Comparison of ENCODE assay signal across 15 cellular contexts in the genomic region with DNA sequence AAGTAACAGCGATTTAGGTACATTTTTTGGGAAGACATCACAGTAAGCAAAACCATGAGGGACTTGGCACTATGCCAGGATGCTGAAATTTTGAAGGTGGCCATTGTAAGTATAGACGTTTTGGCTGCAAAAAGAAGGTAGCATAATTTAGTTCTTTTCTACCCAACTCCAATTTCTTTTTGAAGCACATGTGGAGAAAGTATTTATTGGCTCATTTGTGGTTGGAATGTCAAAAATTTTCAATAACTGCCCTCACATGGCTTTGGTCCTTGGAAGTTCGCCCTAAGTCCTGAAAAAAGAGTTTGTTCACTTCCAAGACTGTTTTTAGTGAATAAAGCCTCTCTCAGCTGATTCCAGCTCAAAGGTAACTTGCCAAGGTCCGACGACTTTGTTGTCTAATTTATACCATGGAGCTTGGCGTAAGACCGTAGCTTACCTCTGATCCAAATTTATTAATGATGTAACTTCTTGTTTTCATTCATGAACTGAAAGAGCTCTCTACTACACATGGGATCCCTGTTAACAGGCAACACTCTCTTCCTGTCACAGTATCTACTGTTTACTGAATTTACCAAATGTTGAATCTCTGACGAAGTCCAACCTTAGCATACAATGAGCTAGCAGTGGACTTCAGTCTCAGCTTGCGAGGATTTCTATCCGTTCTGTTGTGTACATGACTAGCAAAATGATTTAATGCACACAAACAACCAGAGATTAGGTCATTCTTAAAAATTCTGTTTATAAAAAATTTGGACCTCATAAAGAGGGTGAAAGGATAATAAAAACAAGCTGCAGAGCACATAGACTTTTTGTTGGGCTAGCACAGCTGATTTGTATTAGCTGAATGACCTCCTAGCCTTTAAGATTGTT. TPM values are rescaled to one million over a fixed set of nuclear protein-coding genes. Genes with fewer than 3 reads are reported as not detected.
A peak's percentile ranks its signal among the peaks of the same experiment; 100 is the strongest.
DNase-seq lines count a peak whose midpoint lies in the region; ATAC-seq and TF ChIP-seq lines count a peak whose summit lies in the region.
"Had no signal": no experiment of that assay in that cellular context is flagged by ENCODE, and none has a peak within 500 bp of the region (broad histone marks: within the 10 kb centered on the region; RNA-seq: fewer than 3 reads in every experiment).

No MANE protein-coding gene starts in this region.

- H2AFZ ChIP-seq in GM23248 (peak overlapping the region; percentile 12; the same call in 1 of the 2 replicates), smooth muscle cell (ENCODE audit: low read depth) (no peak overlapping the region)

- peak overlapping the region; percentile 64 for H3K4me2 ChIP-seq in GM23248 (ENCODE audit: unreplicated experiment)
- H3K4me2 ChIP-seq in smooth muscle cell = peak overlapping the region; percentile 13

- no peak for TF ChIP-seq CTCF in smooth muscle cell (IDR thresholded peaks at IDR 0.05; ENCODE audit: borderline replicate concordance, insufficient read depth, poor library complexity, severe bottlenecking)

- H3K27ac ChIP-seq in GM23248 (peak overlapping the region; percentile 44), smooth muscle cell (ENCODE audit: low read depth) (peak overlapping the region; percentile 39)
- H3K27ac ChIP-seq: foreskin keratinocyte, upper lobe of right lung had no signal

- no peaks in the 10 kb centered on the region for H3K9me3 ChIP-seq in GM23248 (ENCODE audit: low read depth)
- H3K9me3 ChIP-seq in smooth muscle cell (replicated peaks; ENCODE audit: low read depth) = no peaks in the 10 kb centered on the region
- H3K9me3 ChIP-seq: upper lobe of right lung had no signal

- H3K9ac ChIP-seq in GM23248 (peak overlapping the region; percentile 5; the same call in 1 of the 2 replicates), smooth muscle cell (ENCODE audit: low read depth) (no peak overlapping the region)

- DNase-seq in GM23248 = peak; percentile 56
- peak; percentile 84 for DNase-seq in astrocyte of the hippocampus (ENCODE audit: low read depth, low spot score)
- no peak for DNase-seq in left ventricle myocardium superior
- no peak for DNase-seq in smooth muscle cell (lab: John Stamatoyannopoulos, UW; ENCODE audit: unreplicated experiment)
- DNase-seq in NCI-H2081 treated with DMSO at 0.1 percent for 48 hours (lab: John Stamatoyannopoulos, UW) = no peak
- DNase-seq in NCI-H2107 treated with DMSO at 0.1 percent for 48 hours (lab: John Stamatoyannopoulos, UW; ENCODE audit: unreplicated experiment) = no peak
- DNase-seq in T1000 (lab: John Stamatoyannopoulos, UW) = no peak
- DNase-seq: activated CD8-positive, alpha-beta memory T cell treated with anti-CD3 and anti-CD28 coated beads, Interleukin-2, amount 50 U/mL, for 4 hours; DMS153; foreskin keratinocyte; NCI-H1930; upper lobe of right lung had no signal

- peaks cover 26% of the 10 kb centered on the region for H3K4me1 ChIP-seq in GM23248 (ENCODE audit: insufficient read depth)
- H3K4me1 ChIP-seq in smooth muscle cell (ENCODE audit: low read depth) = peaks cover 6% of the 10 kb centered on the region
- H3K4me1 ChIP-seq: foreskin keratinocyte, upper lobe of right lung had no signal

- H3K79me2 ChIP-seq in GM23248 (ENCODE audit: insufficient read depth) = peaks cover 11% of the 10 kb centered on the region; the same call in 1 of the 2 replicates
- no peaks in the 10 kb centered on the region for H3K79me2 ChIP-seq in smooth muscle cell (ENCODE audit: low read depth)

- ATAC-seq in left ventricle myocardium superior = peak; percentile 75
- ATAC-seq in HG03342 (IDR thresholded peaks at IDR 0.05; ENCODE audit: unreplicated experiment) = no peak
- ATAC-seq: foreskin keratinocyte, upper lobe of right lung had no signal

- intact Hi-C loops in left ventricle myocardium superior (cut with micrococcal nuclease) = no loop called here

- H3K4me3 ChIP-seq in GM23248 = peak overlapping the region; percentile 14; the same call in 1 of the 2 replicates
- no peak overlapping the region for H3K4me3 ChIP-seq in smooth muscle cell
- H3K4me3 ChIP-seq: lung, upper lobe of right lung had no signal

- no peaks in the 10 kb centered on the region for H3K27me3 ChIP-seq in GM23248 (replicated peaks; ENCODE audit: insufficient read depth)
- H3K27me3 ChIP-seq in smooth muscle cell (ENCODE audit: low read depth) = no peaks in the 10 kb centered on the region
- H3K27me3 ChIP-seq: foreskin keratinocyte, upper lobe of right lung had no signal

- in situ Hi-C loops in GM23248 (cut with MboI) = no loop called here

- peaks cover 22% of the 10 kb centered on the region for H3K36me3 ChIP-seq in GM23248 (ENCODE audit: low read depth)
- peaks cover 3% of the 10 kb centered on the region for H3K36me3 ChIP-seq in smooth muscle cell (ENCODE audit: low read depth)
- H3K36me3 ChIP-seq: upper lobe of right lung had no signal

- no peaks in the 10 kb centered on the region for H3K9me2 ChIP-seq in GM23248 (ENCODE audit: insufficient read depth)

- H4K20me1 ChIP-seq in GM23248 (ENCODE audit: insufficient read depth) = 0 out of 2 replicates have a peak, but pooled peaks cover 4% of the 10 kb centered on the region
- H4K20me1 ChIP-seq in smooth muscle cell (ENCODE audit: low read depth) = no peaks in the 10 kb centered on the region

- H3F3A ChIP-seq in GM23248 (ENCODE audit: insufficient read depth) = peaks cover 40% of the 10 kb centered on the region
- H3F3A ChIP-seq in smooth muscle cell (ENCODE audit: low read depth) = peaks cover 6% of the 10 kb centered on the region

- 25 to 28% methylated on average over 10 of the region's 10 CpGs for WGBS in GM23248 (ENCODE audit: low coverage in 1 of 2, low lambda C conversion rate in 2 of 2, missing lambda C conversion rate in 2 of 2), 2 experiments
- WGBS in smooth muscle cell (ENCODE audit: low lambda C conversion rate) = 68% methylated on average over 10 of the region's 10 CpGs

RNA-seq across cellular contexts. Expression of a gene that starts 49.0 kb away (rescaled TPM):
- 74.1 and 75.1 TPM in 2 replicates for total RNA-seq in GM23248 (2014; rRNA removed; shearing (Covaris generic))
- polyA plus RNA-seq in GM23248 (2016; fragmentation: Nextera tagmentation; extraction: Ambion mirVana) = 151 and 158 TPM in 2 replicates
- total RNA-seq in left ventricle myocardium superior = 150 TPM
- 63.1 and 91.8 TPM in 2 replicates for total RNA-seq in smooth muscle cell
- 74.6 and 107 TPM in 2 replicates for polyA plus RNA-seq in smooth muscle cell
- polyA plus RNA-seq: IgD-negative memory B cell had no signal

Comparison
In these comparisons a context has a peak if more than half of its experiments do, and no peak if none do; other contexts are left out.
1. DNase-seq: peak in GM23248 (single experiment) and astrocyte of the hippocampus (single experiment); none in left ventricle myocardium superior (single experiment), smooth muscle cell (single experiment), NCI-H2081 treated with DMSO at 0.1 percent for 48 hours (single experiment), NCI-H2107 treated with DMSO at 0.1 percent for 48 hours (single experiment) and T1000 (single experiment).